In the genomic region with DNA sequence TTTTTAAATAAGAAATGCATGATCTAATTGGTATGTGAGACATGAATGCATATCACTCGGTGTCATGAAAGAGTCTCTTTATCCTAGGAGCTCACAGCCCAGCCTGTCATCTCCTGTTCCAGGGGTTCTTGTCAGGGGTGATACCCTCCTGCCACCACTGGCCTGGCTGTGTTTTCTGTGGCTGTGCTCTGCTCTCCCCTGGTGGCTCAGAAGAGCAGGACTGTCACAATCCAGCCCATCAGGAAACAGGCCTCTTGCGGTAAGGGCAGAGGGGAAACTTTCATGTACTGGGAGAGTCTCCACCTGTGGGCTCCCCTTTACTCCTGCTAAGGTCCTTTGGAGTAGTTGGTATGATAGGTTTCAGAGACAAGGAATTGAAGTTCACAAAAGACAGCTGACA, we compare ENCODE assay signal across 18 cellular contexts.
"Had no signal": no experiment of that assay in that cellular context is flagged by ENCODE, and none has a peak within 500 bp of the region (broad histone marks: within the 10 kb centered on the region; RNA-seq: fewer than 3 reads in every experiment).

No MANE protein-coding gene starts in this region.

- FAIRE-seq: small intestine had no signal

- H3K36me3 ChIP-seq: breast epithelium, gastroesophageal sphincter, prostate gland, suprapubic skin, upper lobe of left lung had no signal

- H3K27ac Mint-ChIP-seq: activated T-helper 17 cell treated with anti-CD3 and anti-CD28 coated beads, Interleukin-2, amount 50 U/mL, for 72 hours; dendritic cell treated with granulocyte-macrophage colony-stimulating factor and Interleukin-4, amounts not matched to agents 40 ng/mL and 50 ng/mL, for 4 days; memory B cell; natural killer cell had no signal

- H3K9me3 Mint-ChIP-seq: activated T-helper 17 cell treated with anti-CD3 and anti-CD28 coated beads, Interleukin-2, amount 50 U/mL, for 72 hours; dendritic cell treated with granulocyte-macrophage colony-stimulating factor and Interleukin-4, amounts not matched to agents 40 ng/mL and 50 ng/mL, for 4 days; memory B cell; natural killer cell had no signal

- DNase-seq: activated CD4-positive, alpha-beta T cell treated with anti-CD3 and anti-CD28 coated beads, Interleukin-2, amount 50 U/mL, for 48 hours; activated naive CD4-positive, alpha-beta T cell treated with Interleukin-2 at 50 U/mL for 16 hours; anterior cingulate cortex; cerebellar nuclear complex; left ventricle myocardium superior; natural killer cell; right cardiac atrium; small intestine; stimulated activated CD4-positive, alpha-beta T cell treated with anti-CD3 and anti-CD28 coated beads, Interleukin-4, amount 100 ng/mL, for 24 hours; stimulated activated naive CD4-positive, alpha-beta T cell treated with Interleukin-2 at 50 U/mL for 16 hours; upper lobe of left lung had no signal

- H3K9me3 ChIP-seq: breast epithelium, gastroesophageal sphincter, prostate gland, suprapubic skin, upper lobe of left lung had no signal

- H3K36me3 Mint-ChIP-seq: memory B cell, natural killer cell had no signal

- H3K4me1 Mint-ChIP-seq: activated T-helper 17 cell treated with anti-CD3 and anti-CD28 coated beads, Interleukin-2, amount 50 U/mL, for 72 hours; memory B cell; natural killer cell had no signal

- ATAC-seq: activated T-helper 17 cell treated with anti-CD3 and anti-CD28 coated beads, Interleukin-2, amount 50 U/mL, for 72 hours; gastroesophageal sphincter; left ventricle myocardium superior; natural killer cell; right cardiac atrium had no signal

- H3K4me3 ChIP-seq: breast epithelium, gastroesophageal sphincter, prostate gland, suprapubic skin, upper lobe of left lung had no signal

- H3K27ac ChIP-seq: breast epithelium, gastroesophageal sphincter, prostate gland, suprapubic skin, upper lobe of left lung had no signal

- H3K27me3 Mint-ChIP-seq: activated T-helper 17 cell treated with anti-CD3 and anti-CD28 coated beads, Interleukin-2, amount 50 U/mL, for 72 hours; dendritic cell treated with granulocyte-macrophage colony-stimulating factor and Interleukin-4, amounts not matched to agents 40 ng/mL and 50 ng/mL, for 4 days had no signal

- H3K4me3 Mint-ChIP-seq: activated T-helper 17 cell treated with anti-CD3 and anti-CD28 coated beads, Interleukin-2, amount 50 U/mL, for 72 hours; dendritic cell treated with granulocyte-macrophage colony-stimulating factor and Interleukin-4, amounts not matched to agents 40 ng/mL and 50 ng/mL, for 4 days; memory B cell; natural killer cell had no signal

- H3K4me1 ChIP-seq: breast epithelium, gastroesophageal sphincter, prostate gland, suprapubic skin, upper lobe of left lung had no signal

- H3K27me3 ChIP-seq: breast epithelium, gastroesophageal sphincter, suprapubic skin, upper lobe of left lung had no signal
